1 cellular context compared by ENCODE assay signal in genomic region chr6:35298625-35299140, GRCh38.
TF ChIP-seq lines count a peak whose summit lies in the region.

No MANE protein-coding gene starts in this region.

TF ChIP-seq in H1, 55 proteins besides CTCF, POLR2A, EP300 and RAD21:
- TF ChIP-seq RNF2 (IDR thresholded peaks at IDR 0.05; ENCODE audit: borderline replicate concordance, low read depth, low read length, missing control alignments, poor library complexity, severe bottlenecking) (no peak), SRF (IDR thresholded peaks at IDR 0.05; ENCODE audit: low read depth, low read length) (no peak), POLR2AphosphoS5 (IDR thresholded peaks at IDR 0.05; ENCODE audit: low read depth, low read length) (no peak), CEBPB (IDR thresholded peaks at IDR 0.05; ENCODE audit: low read depth, low read length) (no peak), SAP30 (IDR thresholded peaks at IDR 0.05; ENCODE audit: insufficient read depth, insufficient replicate concordance, low read length) (no peak), RBBP5 (IDR thresholded peaks at IDR 0.05; ENCODE audit: borderline replicate concordance, low read depth, low read length) (no peak)
